In the genomic region with DNA sequence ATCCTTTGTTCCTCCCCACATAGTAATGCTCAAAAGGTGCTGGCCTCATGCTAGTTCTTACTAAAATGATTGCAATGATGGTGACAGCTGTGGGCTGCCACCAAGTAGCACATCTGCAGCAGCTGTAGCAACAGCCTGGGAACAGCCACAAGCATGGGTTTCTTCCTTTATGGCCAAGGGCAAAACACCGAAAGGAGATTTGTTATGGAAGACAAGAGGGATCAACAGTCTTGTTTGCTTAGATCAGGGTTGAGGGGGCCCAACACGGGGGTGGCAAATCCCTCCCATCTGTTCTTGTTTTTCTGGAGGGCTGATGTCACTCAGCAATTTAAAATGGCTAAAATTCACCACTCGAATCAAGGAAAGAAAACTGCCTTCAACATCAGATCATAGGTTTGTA, we compare ENCODE assay signal across 21 cellular contexts.
DNase-seq lines count a peak whose midpoint lies in the region; ATAC-seq and TF ChIP-seq lines count a peak whose summit lies in the region.
"Had no signal": no experiment of that assay in that cellular context is flagged by ENCODE, and none has a peak within 500 bp of the region (broad histone marks: within the 10 kb centered on the region; RNA-seq: fewer than 3 reads in every experiment).

No MANE protein-coding gene starts in this region.

- H3F3A ChIP-seq in neural progenitor cell (ENCODE audit: low read depth), result no peaks in the 10 kb centered on the region

- H3K4me2 ChIP-seq in neural progenitor cell, result peak overlapping the region; percentile 37
- H3K4me2 ChIP-seq: PC-9 had no signal

- H3K4me1 ChIP-seq in endocrine pancreas (ENCODE audit: control insufficient read depth, insufficient read depth, low read length), result peaks cover 23% of the 10 kb centered on the region
- peaks cover 11% of the 10 kb centered on the region for H3K4me1 ChIP-seq in neural progenitor cell
- H3K4me1 ChIP-seq: psoas muscle, uterus had no signal

- H3K9me3 ChIP-seq in endocrine pancreas (ENCODE audit: control insufficient read depth, low read length) (no peaks in the 10 kb centered on the region), neural progenitor cell (ENCODE audit: low read depth) (no peaks in the 10 kb centered on the region)
- H3K9me3 ChIP-seq: heart right ventricle, psoas muscle, uterus had no signal

- H3K9me3 Mint-ChIP-seq in neural progenitor cell (no peaks in the 10 kb centered on the region), WTC11 (no peaks in the 10 kb centered on the region)
- H3K9me3 Mint-ChIP-seq: activated CD8-positive, alpha-beta T cell treated with anti-CD3 and anti-CD28 coated beads for 36 hours; activated naive CD8-positive, alpha-beta T cell treated with anti-CD3 and anti-CD28 coated beads, Interleukin-2, amount 50 U/mL, for 24 hours; neural crest cell had no signal

- no peaks in the 10 kb centered on the region for H4K20me1 ChIP-seq in neural progenitor cell (ENCODE audit: low read depth)

- H3K4me3 Mint-ChIP-seq in neural progenitor cell, result no peak overlapping the region
- no peak overlapping the region for H3K4me3 Mint-ChIP-seq in WTC11
- H3K4me3 Mint-ChIP-seq: activated CD8-positive, alpha-beta T cell treated with anti-CD3 and anti-CD28 coated beads for 36 hours; activated naive CD8-positive, alpha-beta T cell treated with anti-CD3 and anti-CD28 coated beads, Interleukin-2, amount 50 U/mL, for 24 hours; neural crest cell had no signal

- no peak for TF ChIP-seq CTCF in neural progenitor cell (IDR thresholded peaks at IDR 0.05)
- no peak for TF ChIP-seq CTCF in WTC11 (IDR thresholded peaks at IDR 0.05)

- H3K27me3 ChIP-seq in endocrine pancreas (ENCODE audit: control insufficient read depth, insufficient read depth, low read length), result no peaks in the 10 kb centered on the region
- H3K27me3 ChIP-seq in neural progenitor cell, result no peaks in the 10 kb centered on the region
- H3K27me3 ChIP-seq: heart right ventricle, uterus had no signal

- H3K36me3 Mint-ChIP-seq in neural progenitor cell (no peaks in the 10 kb centered on the region), WTC11 (no peaks in the 10 kb centered on the region)

- no peak overlapping the region for H3K9ac ChIP-seq in endocrine pancreas (ENCODE audit: control insufficient read depth, insufficient read depth, low read length)
- H3K9ac ChIP-seq in neural progenitor cell, result no peak overlapping the region

- H2AFZ ChIP-seq in neural progenitor cell (replicated peaks), result no peak overlapping the region
- H2AFZ ChIP-seq: PC-9 had no signal

- H3K27ac ChIP-seq in neural progenitor cell, result no peak overlapping the region
- H3K27ac ChIP-seq: heart right ventricle, PC-9, psoas muscle, uterus had no signal

- peak overlapping the region; percentile 61 for H3K4me3 ChIP-seq in endocrine pancreas (ENCODE audit: control insufficient read depth, insufficient read depth, low read length)
- H3K4me3 ChIP-seq in neural progenitor cell, result no peak overlapping the region
- H3K4me3 ChIP-seq: heart right ventricle, PC-9, psoas muscle, uterus had no signal

- H3K27me3 Mint-ChIP-seq in neural progenitor cell (ENCODE audit: insufficient read depth, low read depth) (no peaks in the 10 kb centered on the region), WTC11 (ENCODE audit: low read depth) (peaks cover 3% of the 10 kb centered on the region; the same call in 1 of the 2 replicates)

- no peaks in the 10 kb centered on the region for H3K79me2 ChIP-seq in neural progenitor cell (ENCODE audit: low read depth)

- POLR2A ChIA-PET in WTC11 (lab: Charles Lee), result no interaction called here

- ATAC-seq in HG03439 (IDR thresholded peaks at IDR 0.05; ENCODE audit: unreplicated experiment) (no peak), WTC11 (no peak)
- ATAC-seq: activated CD8-positive, alpha-beta T cell treated with anti-CD3 and anti-CD28 coated beads for 36 hours; activated naive CD8-positive, alpha-beta T cell treated with anti-CD3 and anti-CD28 coated beads, Interleukin-2, amount 50 U/mL, for 24 hours; heart right ventricle; psoas muscle had no signal

- H3K36me3 ChIP-seq in endocrine pancreas (ENCODE audit: control insufficient read depth, insufficient read depth, low read length), result no peaks in the 10 kb centered on the region
- H3K36me3 ChIP-seq in neural progenitor cell, result no peaks in the 10 kb centered on the region
- H3K36me3 ChIP-seq: heart right ventricle, uterus had no signal

- DNase-seq in DMS 273 (lab: John Stamatoyannopoulos, UW; ENCODE audit: unreplicated experiment) (peak; percentile 87), NCI-H524 (lab: John Stamatoyannopoulos, UW) (peak; percentile 89 to 98), neural progenitor cell (ENCODE audit: low spot score) (no peak), OCI-M1 (lab: John Stamatoyannopoulos, UW) (no peak), NCI-H2196 treated with DMSO at 0.1 percent for 48 hours (lab: John Stamatoyannopoulos, UW; ENCODE audit: unreplicated experiment) (no peak), WTC11 (ENCODE audit: low spot score) (no peak)
- DNase-seq: activated CD4-positive, CD25-positive, alpha-beta regulatory T cell treated with anti-CD3 and anti-CD28 coated beads, Interleukin-2, amount 50 U/mL, for 72 hours; activated CD8-positive, alpha-beta T cell treated with anti-CD3 and anti-CD28 coated beads for 36 hours; activated gamma-delta T cell; activated naive CD8-positive, alpha-beta T cell treated with anti-CD3 and anti-CD28 coated beads, Interleukin-2, amount 50 U/mL, for 24 hours; heart right ventricle; Karpas-422; MV-4-11; PC-9; psoas muscle; small intestine; stimulated activated CD4-positive, alpha-beta T cell treated with anti-CD3 and anti-CD28 coated beads, Interleukin-2, amount 100 ng/mL, for 24 hours; uterus had no signal

- H3K27ac Mint-ChIP-seq in neural progenitor cell, result no peak overlapping the region
- no peak overlapping the region; the same call in 1 of the 2 replicates for H3K27ac Mint-ChIP-seq in WTC11
- H3K27ac Mint-ChIP-seq: activated CD8-positive, alpha-beta T cell treated with anti-CD3 and anti-CD28 coated beads for 36 hours; activated naive CD8-positive, alpha-beta T cell treated with anti-CD3 and anti-CD28 coated beads, Interleukin-2, amount 50 U/mL, for 24 hours had no signal

- CTCF ChIA-PET in WTC11 (lab: Charles Lee), result interaction anchor here (1.0 kb wide), 1 partner anchor 186 kb away, joined by 3 read pairs; no protein-coding TSS in a partner anchor

- peaks cover 11% of the 10 kb centered on the region for H3K4me1 Mint-ChIP-seq in neural progenitor cell
- H3K4me1 Mint-ChIP-seq in WTC11, result peaks cover 11% of the 10 kb centered on the region
- H3K4me1 Mint-ChIP-seq: activated naive CD8-positive, alpha-beta T cell treated with anti-CD3 and anti-CD28 coated beads, Interleukin-2, amount 50 U/mL, for 24 hours had no signal

TF ChIP-seq in WTC11, 78 proteins besides CTCF, POLR2A, EP300 and RAD21 (continues in another document):
- TF ChIP-seq ZNF232 (CRISPR knock-in tag; IDR thresholded peaks at IDR 0.05), result no peak
- TF ChIP-seq NR3C1 (CRISPR knock-in tag; conservative IDR thresholded peaks at IDR 0.05; ENCODE audit: low read depth), result no peak
- TF ChIP-seq, protein P1, sequence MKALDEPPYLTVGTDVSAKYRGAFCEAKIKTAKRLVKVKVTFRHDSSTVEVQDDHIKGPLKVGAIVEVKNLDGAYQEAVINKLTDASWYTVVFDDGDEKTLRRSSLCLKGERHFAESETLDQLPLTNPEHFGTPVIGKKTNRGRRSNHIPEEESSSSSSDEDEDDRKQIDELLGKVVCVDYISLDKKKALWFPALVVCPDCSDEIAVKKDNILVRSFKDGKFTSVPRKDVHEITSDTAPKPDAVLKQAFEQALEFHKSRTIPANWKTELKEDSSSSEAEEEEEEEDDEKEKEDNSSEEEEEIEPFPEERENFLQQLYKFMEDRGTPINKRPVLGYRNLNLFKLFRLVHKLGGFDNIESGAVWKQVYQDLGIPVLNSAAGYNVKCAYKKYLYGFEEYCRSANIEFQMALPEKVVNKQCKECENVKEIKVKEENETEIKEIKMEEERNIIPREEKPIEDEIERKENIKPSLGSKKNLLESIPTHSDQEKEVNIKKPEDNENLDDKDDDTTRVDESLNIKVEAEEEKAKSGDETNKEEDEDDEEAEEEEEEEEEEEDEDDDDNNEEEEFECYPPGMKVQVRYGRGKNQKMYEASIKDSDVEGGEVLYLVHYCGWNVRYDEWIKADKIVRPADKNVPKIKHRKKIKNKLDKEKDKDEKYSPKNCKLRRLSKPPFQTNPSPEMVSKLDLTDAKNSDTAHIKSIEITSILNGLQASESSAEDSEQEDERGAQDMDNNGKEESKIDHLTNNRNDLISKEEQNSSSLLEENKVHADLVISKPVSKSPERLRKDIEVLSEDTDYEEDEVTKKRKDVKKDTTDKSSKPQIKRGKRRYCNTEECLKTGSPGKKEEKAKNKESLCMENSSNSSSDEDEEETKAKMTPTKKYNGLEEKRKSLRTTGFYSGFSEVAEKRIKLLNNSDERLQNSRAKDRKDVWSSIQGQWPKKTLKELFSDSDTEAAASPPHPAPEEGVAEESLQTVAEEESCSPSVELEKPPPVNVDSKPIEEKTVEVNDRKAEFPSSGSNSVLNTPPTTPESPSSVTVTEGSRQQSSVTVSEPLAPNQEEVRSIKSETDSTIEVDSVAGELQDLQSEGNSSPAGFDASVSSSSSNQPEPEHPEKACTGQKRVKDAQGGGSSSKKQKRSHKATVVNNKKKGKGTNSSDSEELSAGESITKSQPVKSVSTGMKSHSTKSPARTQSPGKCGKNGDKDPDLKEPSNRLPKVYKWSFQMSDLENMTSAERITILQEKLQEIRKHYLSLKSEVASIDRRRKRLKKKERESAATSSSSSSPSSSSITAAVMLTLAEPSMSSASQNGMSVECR (CRISPR knock-in tag; IDR thresholded peaks at IDR 0.05; ENCODE audit: borderline replicate concordance), result no peak
- TF ChIP-seq, protein P2, sequence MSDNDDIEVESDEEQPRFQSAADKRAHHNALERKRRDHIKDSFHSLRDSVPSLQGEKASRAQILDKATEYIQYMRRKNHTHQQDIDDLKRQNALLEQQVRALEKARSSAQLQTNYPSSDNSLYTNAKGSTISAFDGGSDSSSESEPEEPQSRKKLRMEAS (CRISPR knock-in tag; IDR thresholded peaks at IDR 0.05), result no peak
- no peak for TF ChIP-seq CREM (CRISPR knock-in tag; IDR thresholded peaks at IDR 0.05)
- TF ChIP-seq, protein P3, sequence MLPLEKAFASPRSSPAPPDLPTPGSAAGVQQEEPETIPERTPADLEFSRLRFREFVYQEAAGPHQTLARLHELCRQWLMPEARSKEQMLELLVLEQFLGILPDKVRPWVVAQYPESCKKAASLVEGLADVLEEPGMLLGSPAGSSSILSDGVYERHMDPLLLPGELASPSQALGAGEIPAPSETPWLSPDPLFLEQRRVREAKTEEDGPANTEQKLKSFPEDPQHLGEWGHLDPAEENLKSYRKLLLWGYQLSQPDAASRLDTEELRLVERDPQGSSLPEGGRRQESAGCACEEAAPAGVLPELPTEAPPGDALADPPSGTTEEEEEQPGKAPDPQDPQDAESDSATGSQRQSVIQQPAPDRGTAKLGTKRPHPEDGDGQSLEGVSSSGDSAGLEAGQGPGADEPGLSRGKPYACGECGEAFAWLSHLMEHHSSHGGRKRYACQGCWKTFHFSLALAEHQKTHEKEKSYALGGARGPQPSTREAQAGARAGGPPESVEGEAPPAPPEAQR (CRISPR knock-in tag; IDR thresholded peaks at IDR 0.05), result no peak

Comparison
In these comparisons a context has a peak if more than half of its experiments do, and no peak if none do; other contexts are left out.
1. DNase-seq: peak in DMS 273 (single experiment) and NCI-H524 (2 of 2); none in neural progenitor cell (single experiment), OCI-M1 (single experiment), NCI-H2196 treated with DMSO at 0.1 percent for 48 hours (single experiment) and WTC11 (single experiment).